In genomic region chr4:85051526-85051925, GRCh38 we compare ENCODE assay signal across 29 cellular contexts.
"Had no signal": no experiment of that assay in that cellular context is flagged by ENCODE, and none has a peak within 500 bp of the region (broad histone marks: within the 10 kb centered on the region; RNA-seq: fewer than 3 reads in every experiment).

No MANE protein-coding gene starts in this region.

- H3K27me3 ChIP-seq: colonic mucosa, dorsolateral prefrontal cortex, esophagus muscularis mucosa, esophagus squamous epithelium, gastrocnemius medialis, gastroesophageal sphincter, heart left ventricle, heart right ventricle had no signal

- H3K27me3 Mint-ChIP-seq: dendritic cell treated with granulocyte-macrophage colony-stimulating factor and Interleukin-4, amounts not matched to agents 40 ng/mL and 50 ng/mL, for 4 days; effector memory CD8-positive, alpha-beta T cell had no signal

- H3K4me3 ChIP-seq: colonic mucosa, coronary artery, dorsolateral prefrontal cortex, esophagus muscularis mucosa, esophagus squamous epithelium, gastrocnemius medialis, gastroesophageal sphincter, heart left ventricle, heart right ventricle had no signal

- H3K27ac ChIP-seq: colonic mucosa, coronary artery, dorsolateral prefrontal cortex, epithelial cell of prostate, esophagus muscularis mucosa, esophagus squamous epithelium, foreskin keratinocyte, gastrocnemius medialis, gastroesophageal sphincter, heart left ventricle, heart right ventricle had no signal

- DNase-seq: colonic mucosa; cortex of kidney; dermis blood vessel endothelial cell; dorsolateral prefrontal cortex; effector CD4-positive, alpha-beta T cell; effector CD8-positive, alpha-beta T cell; effector memory CD4-positive, alpha-beta T cell; effector memory CD8-positive, alpha-beta T cell; endodermal cell; erythroblast; esophagus squamous epithelium; foreskin fibroblast; foreskin keratinocyte; foreskin melanocyte; gastrocnemius medialis; glutamatergic neuron; head of caudate nucleus; heart left ventricle; heart right ventricle had no signal

- ATAC-seq: effector memory CD8-positive, alpha-beta T cell; esophagus mucosa; foreskin keratinocyte; gastrocnemius medialis; gastroesophageal sphincter; heart left ventricle; heart right ventricle had no signal

- FAIRE-seq: colon, endometrium, endothelial cell of umbilical vein, frontal cortex had no signal

- H3K4me3 Mint-ChIP-seq: dendritic cell treated with granulocyte-macrophage colony-stimulating factor and Interleukin-4, amounts not matched to agents 40 ng/mL and 50 ng/mL, for 4 days; effector memory CD8-positive, alpha-beta T cell; endodermal cell had no signal

- H3K4me1 ChIP-seq: colonic mucosa, esophagus muscularis mucosa, esophagus squamous epithelium, foreskin keratinocyte, gastrocnemius medialis, gastroesophageal sphincter, heart left ventricle, heart right ventricle had no signal

- H3K36me3 ChIP-seq: colonic mucosa, esophagus muscularis mucosa, esophagus squamous epithelium, gastrocnemius medialis, gastroesophageal sphincter, heart left ventricle, heart right ventricle had no signal

- H3K27ac Mint-ChIP-seq: dendritic cell treated with granulocyte-macrophage colony-stimulating factor and Interleukin-4, amounts not matched to agents 40 ng/mL and 50 ng/mL, for 4 days; effector memory CD8-positive, alpha-beta T cell; endodermal cell had no signal

- H3K9me3 Mint-ChIP-seq: dendritic cell treated with granulocyte-macrophage colony-stimulating factor and Interleukin-4, amounts not matched to agents 40 ng/mL and 50 ng/mL, for 4 days; endodermal cell had no signal

- H3K9me3 ChIP-seq: colonic mucosa, esophagus squamous epithelium, gastrocnemius medialis had no signal
